In the genomic region with DNA sequence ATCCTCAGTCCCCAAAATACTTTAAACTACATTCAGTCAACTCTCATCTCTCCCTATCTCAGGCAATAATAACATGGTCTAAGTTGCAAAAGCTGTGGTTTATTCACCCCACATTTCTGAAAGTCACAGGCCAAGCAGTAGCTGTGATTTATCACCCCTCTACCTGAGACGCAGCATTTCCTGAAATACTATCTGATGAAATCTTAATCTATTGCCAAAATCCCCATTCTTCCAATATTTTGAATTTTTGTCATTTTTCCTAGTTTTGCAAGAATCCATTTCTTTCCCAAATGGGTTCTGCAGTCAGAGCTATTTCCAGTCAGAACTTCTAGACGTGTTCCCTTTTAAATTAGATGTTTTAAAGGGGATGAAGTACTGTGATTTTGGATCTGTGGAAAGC, we compare ENCODE assay signal across 18 cellular contexts.
"Had no signal": no experiment of that assay in that cellular context is flagged by ENCODE, and none has a peak within 500 bp of the region (broad histone marks: within the 10 kb centered on the region; RNA-seq: fewer than 3 reads in every experiment).

No MANE protein-coding gene starts in this region.

- H3K4me3 ChIP-seq: hepatocyte, lung, right atrium auricular region, smooth muscle cell, tibial artery, upper lobe of left lung, uterus had no signal

- H3K36me3 Mint-ChIP-seq: naive thymus-derived CD8-positive, alpha-beta T cell had no signal

- H3K79me2 ChIP-seq: hepatocyte had no signal

- H3K27ac Mint-ChIP-seq: naive thymus-derived CD8-positive, alpha-beta T cell; stimulated activated naive CD8-positive, alpha-beta T cell treated with anti-CD3 and anti-CD28 coated beads, Interleukin-15, Interleukin-2, amounts not matched to agents 100 ng/mL and 50 ng/mL, for 24 hours had no signal

- H2AFZ ChIP-seq: hepatocyte had no signal

- H3K9me3 ChIP-seq: right atrium auricular region, tibial artery, upper lobe of left lung, uterus had no signal

- H3K27me3 ChIP-seq: hepatocyte, right atrium auricular region, tibial artery, upper lobe of left lung, uterus had no signal

- H3K4me1 Mint-ChIP-seq: naive thymus-derived CD8-positive, alpha-beta T cell; neural crest cell had no signal

- DNase-seq: dermis blood vessel endothelial cell; foreskin melanocyte; head of caudate nucleus; kidney; left cardiac atrium; left ventricle myocardium superior; mesendoderm; naive thymus-derived CD8-positive, alpha-beta T cell; stimulated activated CD4-positive, alpha-beta T cell treated with anti-CD3 and anti-CD28 coated beads, Interleukin-2, amount 100 ng/mL, for 48 hours; tibial artery; upper lobe of left lung; uterus had no signal

- H3K4me2 ChIP-seq: hepatocyte, smooth muscle cell had no signal

- H3K27ac ChIP-seq: hepatocyte, right atrium auricular region, tibial artery, upper lobe of left lung, uterus had no signal

- H3K36me3 ChIP-seq: right atrium auricular region, tibial artery, upper lobe of left lung, uterus had no signal

- H3K27me3 Mint-ChIP-seq: stimulated activated naive CD8-positive, alpha-beta T cell treated with anti-CD3 and anti-CD28 coated beads, Interleukin-15, Interleukin-2, amounts not matched to agents 100 ng/mL and 50 ng/mL, for 24 hours had no signal

- H3K4me1 ChIP-seq: right atrium auricular region, tibial artery, upper lobe of left lung, uterus had no signal

- ATAC-seq: left cardiac atrium; left ventricle myocardium superior; naive thymus-derived CD8-positive, alpha-beta T cell had no signal

- H3K4me3 Mint-ChIP-seq: naive thymus-derived CD8-positive, alpha-beta T cell; neural crest cell; stimulated activated naive CD8-positive, alpha-beta T cell treated with anti-CD3 and anti-CD28 coated beads, Interleukin-15, Interleukin-2, amounts not matched to agents 100 ng/mL and 50 ng/mL, for 24 hours had no signal
